8 cellular contexts compared by ENCODE assay signal in the genomic region with DNA sequence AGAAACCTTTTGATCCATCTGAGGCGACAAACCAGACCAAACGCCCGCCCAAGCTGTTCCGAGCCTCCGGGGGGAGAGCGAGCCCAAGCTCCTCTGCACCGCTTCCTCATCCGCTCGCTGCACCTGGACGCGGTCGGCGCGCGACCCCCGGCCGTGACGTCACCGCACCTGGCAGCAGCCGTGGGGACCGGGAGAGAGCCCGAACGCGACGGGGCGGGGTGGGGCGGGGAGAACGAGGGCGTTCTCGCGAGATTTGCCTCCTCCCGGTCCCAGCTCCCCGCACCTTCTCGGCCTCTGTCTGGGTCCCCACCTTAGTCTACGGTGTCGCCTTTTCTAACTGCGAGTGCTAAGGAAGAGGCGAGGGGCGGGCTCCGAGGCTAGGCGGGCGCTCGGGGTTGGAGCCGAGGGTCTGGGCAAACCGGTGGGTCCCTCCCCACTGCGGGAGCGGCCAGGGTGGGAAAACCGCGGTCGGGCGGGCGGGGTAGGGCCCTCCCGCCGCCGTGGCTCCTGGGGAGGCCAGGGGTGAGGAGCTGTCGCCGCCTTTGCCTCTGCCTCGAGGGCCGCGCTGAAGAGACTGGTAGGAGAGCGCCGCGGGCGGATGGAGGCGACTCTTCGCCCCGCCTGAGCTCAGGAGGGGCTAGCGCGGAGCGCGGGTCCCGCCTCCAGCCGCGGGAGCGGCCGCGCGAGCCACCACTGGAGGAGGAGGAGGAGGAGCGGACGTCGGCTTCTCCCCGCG. TPM values are rescaled to one million over a fixed set of nuclear protein-coding genes. Genes with fewer than 3 reads are reported as not detected.
DNase-seq lines count a peak whose midpoint lies in the region; TF ChIP-seq lines count a peak whose summit lies in the region.

A gene with protein sequence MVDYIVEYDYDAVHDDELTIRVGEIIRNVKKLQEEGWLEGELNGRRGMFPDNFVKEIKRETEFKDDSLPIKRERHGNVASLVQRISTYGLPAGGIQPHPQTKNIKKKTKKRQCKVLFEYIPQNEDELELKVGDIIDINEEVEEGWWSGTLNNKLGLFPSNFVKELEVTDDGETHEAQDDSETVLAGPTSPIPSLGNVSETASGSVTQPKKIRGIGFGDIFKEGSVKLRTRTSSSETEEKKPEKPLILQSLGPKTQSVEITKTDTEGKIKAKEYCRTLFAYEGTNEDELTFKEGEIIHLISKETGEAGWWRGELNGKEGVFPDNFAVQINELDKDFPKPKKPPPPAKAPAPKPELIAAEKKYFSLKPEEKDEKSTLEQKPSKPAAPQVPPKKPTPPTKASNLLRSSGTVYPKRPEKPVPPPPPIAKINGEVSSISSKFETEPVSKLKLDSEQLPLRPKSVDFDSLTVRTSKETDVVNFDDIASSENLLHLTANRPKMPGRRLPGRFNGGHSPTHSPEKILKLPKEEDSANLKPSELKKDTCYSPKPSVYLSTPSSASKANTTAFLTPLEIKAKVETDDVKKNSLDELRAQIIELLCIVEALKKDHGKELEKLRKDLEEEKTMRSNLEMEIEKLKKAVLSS (plus strand): TSS at position 293 of the 736 bp plus-strand sequence. CDS start 456 bp downstream, outside the sequence.

- peaks cover 47% of the 10 kb centered on the region for H3K4me1 Mint-ChIP-seq in nephron progenitor cell

- H3K4me3 Mint-ChIP-seq in nephron progenitor cell, result peak within 1 kb of the TSS; percentile 98

- H3K9me3 Mint-ChIP-seq in nephron progenitor cell, result no peaks in the 10 kb centered on the region

- H3K4me3 ChIP-seq in HAP-1, result peak within 1 kb of the TSS; percentile 84
- H3K4me3 ChIP-seq in MG63, result peak within 1 kb of the TSS; percentile 75
- peak within 1 kb of the TSS; percentile 64 to 99 (median 92) for H3K4me3 ChIP-seq in stomach

- peak within 1 kb of the TSS; percentile 97 to 99 (median 99) for H3K27ac ChIP-seq in stomach

- no peak for TF ChIP-seq EP300 in stomach (IDR thresholded peaks at IDR 0.05)

- H3K27ac Mint-ChIP-seq in nephron progenitor cell, result peak within 1 kb of the TSS; percentile 95

- 0 to 1% (median 1%) methylated on average over 28 to 83 of the region's 83 CpGs for WGBS in stomach, 5 donors

- peak in 1 of 4 donors; percentile 26 for TF ChIP-seq POLR2A in stomach (IDR thresholded peaks at IDR 0.05)

- H3K27me3 ChIP-seq in HAP-1 (ENCODE audit: low read depth), result no peaks in the 10 kb centered on the region
- no peaks in the 10 kb centered on the region for H3K27me3 ChIP-seq in MG63
- H3K27me3 ChIP-seq in stomach, result no peaks in the 10 kb centered on the region

- in situ Hi-C loops in HAP-1 (cut with MboI; ENCODE audit: low sequenced_read_pairs), result no loop called here

- intact Hi-C loops in stomach (cut with DNase I; ENCODE audit: low total_unique reads), result no loop called here

- H3K36me3 Mint-ChIP-seq in nephron progenitor cell (ENCODE audit: low read depth), result no peaks in the 10 kb centered on the region

- TF ChIP-seq CTCF in nephron progenitor cell (IDR thresholded peaks at IDR 0.05), result no peak
- no peak for TF ChIP-seq CTCF in stomach (IDR thresholded peaks at IDR 0.05)

- no peaks in the 10 kb centered on the region for H3K9me3 ChIP-seq in HAP-1
- no peaks in the 10 kb centered on the region for H3K9me3 ChIP-seq in MG63
- no peaks in the 10 kb centered on the region for H3K9me3 ChIP-seq in stomach

- H3K4me1 ChIP-seq in HAP-1, result peaks cover 22% of the 10 kb centered on the region
- peaks cover 0 to 49% (median 36%) of the 10 kb centered on the region in 4 donors for H3K4me1 ChIP-seq in stomach

- DNase-seq in GF-D8 (lab: John Stamatoyannopoulos, UW) (peak; percentile 46), HAP-1 (ENCODE audit: low spot score in 2 of 2) (peak; percentile 89 to 94), MG63 (peak; percentile 79), SHP77 (lab: John Stamatoyannopoulos, UW) (peak; percentile 88 to 93), activated gamma-delta T cell (lab: John Stamatoyannopoulos, UW) (peak; percentile 91), fibroblast of the conjunctiva (ENCODE audit: low read depth) (peak; percentile 61), nephron progenitor cell (peak; percentile 88), stomach (peak; percentile 90)

- H3K36me3 ChIP-seq in HAP-1 (replicated peaks) (no peaks in the 10 kb centered on the region), MG63 (no peaks in the 10 kb centered on the region), stomach (no peaks in the 10 kb centered on the region)

- H3K27me3 Mint-ChIP-seq in nephron progenitor cell (ENCODE audit: low read depth, poor library complexity), result no peaks in the 10 kb centered on the region

RNA-seq across cellular contexts. Expression of the gene that starts here (rescaled TPM):
- 10.8 and 14.2 TPM in 2 replicates for total RNA-seq in MG63 (2014; rRNA removed; shearing (Covaris generic); ENCODE audit: low replicate concordance)
- total RNA-seq in stomach, result 100 to 1,000 TPM in 1 of 5 donors, 10 to 100 TPM in 4; 13.4 to 118 (median 50.0) TPM
- 10 to 100 TPM; 10.3 to 46.0 (median 17.7) TPM for polyA plus RNA-seq in stomach

Comparison
In these comparisons a context has a peak if more than half of its experiments do, and no peak if none do; other contexts are left out.
1. Peak in every context shown above with its lines: DNase-seq, H3K4me3 ChIP-seq and H3K27ac ChIP-seq.